In the genomic region with DNA sequence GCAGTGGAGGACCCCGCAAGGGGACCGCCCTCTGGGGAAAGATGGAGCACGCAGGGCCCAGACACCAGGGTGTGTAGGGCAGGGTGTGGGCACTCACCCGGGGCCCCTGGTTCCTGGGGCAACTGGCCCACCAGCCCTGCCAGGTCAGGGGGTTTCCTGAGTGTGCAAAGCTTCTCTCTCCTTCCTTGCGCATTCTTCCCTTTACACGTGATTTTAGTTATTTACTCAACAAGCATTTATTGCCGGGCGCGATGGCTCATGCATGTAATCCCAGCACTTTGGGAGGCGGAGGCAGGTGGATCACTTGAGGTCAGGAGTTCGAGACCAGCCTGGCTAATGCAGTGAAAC, we compare ENCODE assay signal across 12 cellular contexts. TPM values are rescaled to one million over a fixed set of nuclear protein-coding genes. Genes with fewer than 3 reads are reported as not detected.
DNase-seq lines count a peak whose midpoint lies in the region; ATAC-seq and TF ChIP-seq lines count a peak whose summit lies in the region.
"Had no signal": no experiment of that assay in that cellular context is flagged by ENCODE, and none has a peak within 500 bp of the region (broad histone marks: within the 10 kb centered on the region; RNA-seq: fewer than 3 reads in every experiment).

No MANE protein-coding gene starts in this region.

- H3K36me3 Mint-ChIP-seq in GM23338 (ENCODE audit: low read depth) (no peaks in the 10 kb centered on the region; the same call in 2 of the 3 replicates), naive B cell (no peaks in the 10 kb centered on the region)

- H4K20me1 ChIP-seq in GM23338 (replicated peaks; ENCODE audit: insufficient read depth) = no peaks in the 10 kb centered on the region

- no peaks in the 10 kb centered on the region for H3K9me2 ChIP-seq in GM23338 (ENCODE audit: insufficient read depth)

- no peak for DNase-seq in GM23338 (ENCODE audit: low spot score)
- DNase-seq in naive B cell = no peak
- no peak for DNase-seq in NCI-H1105 treated with DMSO at 0.1 percent for 48 hours (lab: John Stamatoyannopoulos, UW)
- no peak for DNase-seq in stimulated activated naive CD4-positive, alpha-beta T cell (lab: John Stamatoyannopoulos, UW)

- peak overlapping the region; percentile 55 for H3K4me3 ChIP-seq in GM23338
- H3K4me3 ChIP-seq: esophagus muscularis mucosa, heart right ventricle had no signal

- H3K36me3 ChIP-seq in GM23338 (ENCODE audit: insufficient read depth) = no peaks in the 10 kb centered on the region
- H3K36me3 ChIP-seq: BE2C had no signal

- no peaks in the 10 kb centered on the region; the same call in 1 of the 2 replicates for H3K27me3 ChIP-seq in GM23338 (ENCODE audit: insufficient read depth)
- H3K27me3 ChIP-seq: BE2C, heart right ventricle had no signal

- peak overlapping the region; percentile 90 for H2AFZ ChIP-seq in GM23338

- TF ChIP-seq CTCF in GM23338 (conservative IDR thresholded peaks at IDR 0.05; ENCODE audit: low read depth in 2 of 2) = no peak

- peak overlapping the region; percentile 83 for H3K4me2 ChIP-seq in GM23338

- peaks cover 26% of the 10 kb centered on the region for H3K4me1 Mint-ChIP-seq in GM23338
- peaks cover 6 to 12% (median 7%) of the 10 kb centered on the region in 3 donors for H3K4me1 Mint-ChIP-seq in naive B cell

- H3F3A ChIP-seq in GM23338 (replicated peaks; ENCODE audit: low read depth) = no peaks in the 10 kb centered on the region

- H3K4me3 Mint-ChIP-seq in GM23338 (peak overlapping the region; percentile 39; the same call in 1 of the 3 replicates), naive B cell (no peak overlapping the region)
- H3K4me3 Mint-ChIP-seq: activated naive CD8-positive, alpha-beta T cell treated with anti-CD3 and anti-CD28 coated beads, Interleukin-2, amount 50 U/mL, for 24 hours; neural crest cell; stimulated activated naive CD8-positive, alpha-beta T cell treated with anti-CD3 and anti-CD28 coated beads, Interleukin-15, Interleukin-2, amounts not matched to agents 100 ng/mL and 50 ng/mL, for 24 hours had no signal

- H3K4me1 ChIP-seq in GM23338 (ENCODE audit: insufficient read depth) = peaks cover 17% of the 10 kb centered on the region; the same call in 1 of the 2 replicates
- H3K4me1 ChIP-seq: BE2C had no signal

- H3K27ac Mint-ChIP-seq in GM23338 (no peak overlapping the region), naive B cell (no peak overlapping the region)
- H3K27ac Mint-ChIP-seq: activated naive CD8-positive, alpha-beta T cell treated with anti-CD3 and anti-CD28 coated beads, Interleukin-2, amount 50 U/mL, for 24 hours; stimulated activated naive CD8-positive, alpha-beta T cell treated with anti-CD3 and anti-CD28 coated beads, Interleukin-15, Interleukin-2, amounts not matched to agents 100 ng/mL and 50 ng/mL, for 24 hours had no signal

- H3K27ac ChIP-seq in GM23338 (ENCODE audit: low read depth) (no peak overlapping the region), angular gyrus (ENCODE audit: low read depth, low read length) (peak overlapping the region; percentile 97)
- H3K27ac ChIP-seq: esophagus muscularis mucosa, heart right ventricle had no signal

- no peaks in the 10 kb centered on the region for H3K79me2 ChIP-seq in GM23338 (replicated peaks; ENCODE audit: insufficient read depth)

- ATAC-seq in GM23338 (peak; percentile 10; the same call in 2 of the 3 replicates), naive B cell (ENCODE audit: low read depth in 2 of 2) (peak; percentile 14 to 20), GM18861 (IDR thresholded peaks at IDR 0.05; ENCODE audit: unreplicated experiment) (no peak)

- H3K27me3 Mint-ChIP-seq in GM23338 (ENCODE audit: insufficient read depth, low read depth, poor library complexity) = peaks cover 22% of the 10 kb centered on the region
- peaks cover 0 to 21% (median 11%) of the 10 kb centered on the region in 3 donors for H3K27me3 Mint-ChIP-seq in naive B cell
- H3K27me3 Mint-ChIP-seq: activated naive CD8-positive, alpha-beta T cell treated with anti-CD3 and anti-CD28 coated beads, Interleukin-2, amount 50 U/mL, for 24 hours; stimulated activated naive CD8-positive, alpha-beta T cell treated with anti-CD3 and anti-CD28 coated beads, Interleukin-15, Interleukin-2, amounts not matched to agents 100 ng/mL and 50 ng/mL, for 24 hours had no signal

- no peaks in the 10 kb centered on the region for H3K9me3 Mint-ChIP-seq in GM23338
- no peaks in the 10 kb centered on the region for H3K9me3 Mint-ChIP-seq in naive B cell
- H3K9me3 Mint-ChIP-seq: activated naive CD8-positive, alpha-beta T cell treated with anti-CD3 and anti-CD28 coated beads, Interleukin-2, amount 50 U/mL, for 24 hours; neural crest cell; stimulated activated naive CD8-positive, alpha-beta T cell treated with anti-CD3 and anti-CD28 coated beads, Interleukin-15, Interleukin-2, amounts not matched to agents 100 ng/mL and 50 ng/mL, for 24 hours had no signal

TF ChIP-seq in GM23338, 12 proteins besides CTCF, POLR2A, EP300 and RAD21 (continues in another document):
- TF ChIP-seq, protein P1, sequence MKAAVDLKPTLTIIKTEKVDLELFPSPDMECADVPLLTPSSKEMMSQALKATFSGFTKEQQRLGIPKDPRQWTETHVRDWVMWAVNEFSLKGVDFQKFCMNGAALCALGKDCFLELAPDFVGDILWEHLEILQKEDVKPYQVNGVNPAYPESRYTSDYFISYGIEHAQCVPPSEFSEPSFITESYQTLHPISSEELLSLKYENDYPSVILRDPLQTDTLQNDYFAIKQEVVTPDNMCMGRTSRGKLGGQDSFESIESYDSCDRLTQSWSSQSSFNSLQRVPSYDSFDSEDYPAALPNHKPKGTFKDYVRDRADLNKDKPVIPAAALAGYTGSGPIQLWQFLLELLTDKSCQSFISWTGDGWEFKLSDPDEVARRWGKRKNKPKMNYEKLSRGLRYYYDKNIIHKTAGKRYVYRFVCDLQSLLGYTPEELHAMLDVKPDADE (IDR thresholded peaks at IDR 0.05) = no peak
- TF ChIP-seq CREB1 (CRISPR knock-in tag; IDR thresholded peaks at IDR 0.05; ENCODE audit: low read depth) = no peak

RNA-seq across cellular contexts. Expression of gene PRR36, which starts 20.5 kb away (rescaled TPM):
- 12.1 and 17.6 TPM in 2 replicates for total RNA-seq in GM23338 (2014; rRNA removed; shearing (Covaris generic))
- 17.9 and 22.3 TPM in 2 replicates for polyA plus RNA-seq in GM23338 (2016; fragmentation: Nextera tagmentation; extraction: Ambion mirVana)
- polyA plus RNA-seq in naive B cell (ENCODE audit: low read depth in 6 of 6) = under 1 TPM in 1 of 6 donors, not detected in 5; 0.05 TPM

RNA-seq across cellular contexts. Expression of gene EVI5L, which starts 23.7 kb away (rescaled TPM):
- 14.0 and 16.2 TPM in 2 replicates for total RNA-seq in GM23338 (2014; rRNA removed; shearing (Covaris generic))
- polyA plus RNA-seq in GM23338 (2016; fragmentation: Nextera tagmentation; extraction: Ambion mirVana) = 4.3 and 4.5 TPM in 2 replicates
- 1 to 10 TPM in 5 of 6 donors, under 1 TPM in 1; 0.63 to 4.0 (median 1.6) TPM for polyA plus RNA-seq in naive B cell (ENCODE audit: low read depth in 6 of 6)

RNA-seq across cellular contexts. Expression of gene LRRC8E, which starts 34.6 kb away (rescaled TPM):
- total RNA-seq in GM23338 (2014; rRNA removed; shearing (Covaris generic)) = 4.5 and 4.8 TPM in 2 replicates
- 0.29 and 1.3 TPM in 2 replicates for polyA plus RNA-seq in GM23338 (2016; fragmentation: Nextera tagmentation; extraction: Ambion mirVana)
- polyA plus RNA-seq in naive B cell (ENCODE audit: low read depth in 6 of 6) = not detected

RNA-seq across cellular contexts. Expression of gene MAP2K7, which starts 49.9 kb away (rescaled TPM):
- 22.6 and 23.2 TPM in 2 replicates for total RNA-seq in GM23338 (2014; rRNA removed; shearing (Covaris generic))
- polyA plus RNA-seq in GM23338 (2016; fragmentation: Nextera tagmentation; extraction: Ambion mirVana) = 11.3 and 12.2 TPM in 2 replicates
- polyA plus RNA-seq in naive B cell (ENCODE audit: low read depth in 6 of 6) = 1 to 10 TPM in 5 of 6 donors, under 1 TPM in 1; 0.50 to 5.1 (median 2.9) TPM

Comparison
In these comparisons a context has a peak if more than half of its experiments do, and no peak if none do; other contexts are left out.
1. RNA of gene PRR36, which starts 20.5 kb away (polyA plus RNA-seq): 17.9 to 22.3 TPM in GM23338; 0.05 TPM in naive B cell; every median in the first group is over 10 times any median in the second.